ENCODE assay signal across 8 cellular contexts in genomic region chr15:40927497-40928346, GRCh38. TPM values are rescaled to one million over a fixed set of nuclear protein-coding genes. Genes with fewer than 3 reads are reported as not detected.
DNase-seq lines count a peak whose midpoint lies in the region; ATAC-seq and TF ChIP-seq lines count a peak whose summit lies in the region.

No MANE protein-coding gene starts in this region.

- no peak overlapping the region for H3K4me3 ChIP-seq in CD8-positive, alpha-beta memory T cell (ENCODE audit: low read length)
- H3K4me3 ChIP-seq in Loucy (ENCODE audit: low read length, poor library complexity, severe bottlenecking), result peak overlapping the region; percentile 74

- no peak overlapping the region for H3K27ac ChIP-seq in CD8-positive, alpha-beta memory T cell (ENCODE audit: low read depth, low read length)

- peaks cover 51 to 65% of the 10 kb centered on the region in 2 donors for H3K27me3 Mint-ChIP-seq in CD8-positive, alpha-beta memory T cell
- H3K27me3 Mint-ChIP-seq in MCF 10A (ENCODE audit: insufficient read depth, unreplicated experiment), result peaks cover 51% of the 10 kb centered on the region
- peaks cover 22 to 73% (median 47%) of the 10 kb centered on the region in 5 donors for H3K27me3 Mint-ChIP-seq in naive thymus-derived CD8-positive, alpha-beta T cell

- peaks cover 37% of the 10 kb centered on the region for H3K4me1 ChIP-seq in CD8-positive, alpha-beta memory T cell (ENCODE audit: insufficient read depth, low read length)
- H3K4me1 ChIP-seq in Loucy (ENCODE audit: insufficient read depth, low read length, poor library complexity, severe bottlenecking), result peaks cover 36% of the 10 kb centered on the region

- no peak overlapping the region for H3K9ac ChIP-seq in Loucy (ENCODE audit: low read depth, low read length, poor library complexity, severe bottlenecking)

- no TSS peak for BruUV-seq in MCF 10A (replicated peaks; lab: Mats Ljungman, UMichigan)

- peaks cover 36 to 68% (median 41%) of the 10 kb centered on the region in 3 donors for H3K4me1 Mint-ChIP-seq in CD8-positive, alpha-beta memory T cell
- H3K4me1 Mint-ChIP-seq in MCF 10A (ENCODE audit: insufficient read depth, unreplicated experiment), result peaks cover 13% of the 10 kb centered on the region
- peaks cover 23 to 66% (median 55%) of the 10 kb centered on the region in 4 donors for H3K4me1 Mint-ChIP-seq in naive thymus-derived CD8-positive, alpha-beta T cell

- peak overlapping the region; percentile 92 for H3K4me2 ChIP-seq in Loucy (ENCODE audit: low read depth, low read length, poor library complexity, severe bottlenecking)

- H3K9me2 ChIP-seq in Loucy (replicated peaks; ENCODE audit: low read depth, low read length), result no peaks in the 10 kb centered on the region

- no peaks in the 10 kb centered on the region for H3K79me2 ChIP-seq in Loucy (ENCODE audit: insufficient read depth, low read length)

- H3K36me3 ChIP-seq in CD8-positive, alpha-beta memory T cell (ENCODE audit: insufficient read depth, low read length), result no peaks in the 10 kb centered on the region
- no peaks in the 10 kb centered on the region for H3K36me3 ChIP-seq in Loucy (ENCODE audit: insufficient read depth, low read length)

- peak overlapping the region in 1 of 8 donors; percentile 12 for H3K27ac Mint-ChIP-seq in CD8-positive, alpha-beta memory T cell
- H3K27ac Mint-ChIP-seq in MCF 10A (ENCODE audit: low read depth, unreplicated experiment), result no peak overlapping the region
- H3K27ac Mint-ChIP-seq in naive thymus-derived CD8-positive, alpha-beta T cell, result no peak overlapping the region

- TF ChIP-seq CTCF in Loucy (conservative IDR thresholded peaks at IDR 0.05; ENCODE audit: low read length), result no peak
- no peak for TF ChIP-seq CTCF in MCF 10A (IDR thresholded peaks at IDR 0.05; ENCODE audit: unreplicated experiment)

- intact Hi-C loops in MCF 10A (cut with micrococcal nuclease), result no loop called here

- POLR2A ChIA-PET in CD8-positive, alpha-beta memory T cell (lab: Charles Lee), result interaction anchor here (0.6 to 2.4 kb wide), 3 partner anchors 14 to 737 kb away, joined by 3 to 8 read pairs (median 3); no protein-coding TSS in a partner anchor
- POLR2A ChIA-PET in MCF 10A (lab: Yijun Ruan, JAX), result interaction anchor here (1.1 to 1.7 kb wide), 6 partner anchors 17 to 355 kb away, joined by 3 to 5 read pairs (median 3); no protein-coding TSS in a partner anchor
- POLR2A ChIA-PET in naive thymus-derived CD8-positive, alpha-beta T cell (lab: Charles Lee), result interaction anchor here (0.6 to 6.9 kb wide), 7 partner anchors 9 to 260 kb away, joined by 3 to 50 read pairs (median 4); no protein-coding TSS in a partner anchor

- no peaks in the 10 kb centered on the region for H3K9me3 Mint-ChIP-seq in CD8-positive, alpha-beta memory T cell
- H3K9me3 Mint-ChIP-seq in MCF 10A (ENCODE audit: unreplicated experiment), result no peaks in the 10 kb centered on the region
- no peaks in the 10 kb centered on the region for H3K9me3 Mint-ChIP-seq in naive thymus-derived CD8-positive, alpha-beta T cell

- no peaks in the 10 kb centered on the region for H4K20me1 ChIP-seq in Loucy (ENCODE audit: insufficient read depth, low read length, poor library complexity, severe bottlenecking)

- no peak for ATAC-seq in naive thymus-derived CD8-positive, alpha-beta T cell
- ATAC-seq in HG02642 (IDR thresholded peaks at IDR 0.05; ENCODE audit: poor library complexity, unreplicated experiment) (no peak), GM19452 (IDR thresholded peaks at IDR 0.05; ENCODE audit: unreplicated experiment) (no peak)

- no peak for DNase-seq in CD8-positive, alpha-beta memory T cell
- no peak for DNase-seq in MCF 10A (ENCODE audit: unreplicated experiment)
- no peak for DNase-seq in naive thymus-derived CD8-positive, alpha-beta T cell
- no peak for DNase-seq in SKM-1 (lab: John Stamatoyannopoulos, UW; ENCODE audit: unreplicated experiment)
- no peak for DNase-seq in activated CD4-positive, CD25-positive, alpha-beta regulatory T cell treated with anti-CD3 and anti-CD28 coated beads, Interleukin-2, amount 50 U/mL, for 72 hours

- H3K9me3 ChIP-seq in CD8-positive, alpha-beta memory T cell (ENCODE audit: low read length), result no peaks in the 10 kb centered on the region
- H3K9me3 ChIP-seq in Loucy (ENCODE audit: insufficient read depth, low read depth, low read length), result no peaks in the 10 kb centered on the region

- H2AFZ ChIP-seq in Loucy (ENCODE audit: low read length), result peak overlapping the region; percentile 79; the same call in 1 of the 2 replicates

- peak overlapping the region; percentile 40 to 85 (median 69) for H3K4me3 Mint-ChIP-seq in CD8-positive, alpha-beta memory T cell
- H3K4me3 Mint-ChIP-seq in MCF 10A (ENCODE audit: unreplicated experiment), result peak overlapping the region; percentile 72
- H3K4me3 Mint-ChIP-seq in naive thymus-derived CD8-positive, alpha-beta T cell, result peak overlapping the region; percentile 24 to 89 (median 83)

- no peaks in the 10 kb centered on the region for H3F3A ChIP-seq in Loucy (ENCODE audit: low read depth)

- peaks cover 48% of the 10 kb centered on the region for H3K27me3 ChIP-seq in CD8-positive, alpha-beta memory T cell (ENCODE audit: insufficient read depth, low read length, poor library complexity, severe bottlenecking)
- H3K27me3 ChIP-seq in Loucy (ENCODE audit: insufficient read depth, low read length, poor library complexity, severe bottlenecking), result peaks cover 16% of the 10 kb centered on the region

- CTCF ChIA-PET in CD8-positive, alpha-beta memory T cell (lab: Charles Lee), result interaction anchor here (1.0 to 2.4 kb wide), 6 partner anchors 13 to 24 kb away, joined by 3 to 15 read pairs (median 7); no protein-coding TSS in a partner anchor
- CTCF ChIA-PET in MCF 10A (lab: Yijun Ruan, JAX), result interaction anchor here (0.7 to 6.1 kb wide), 6 partner anchors 8 to 502 kb away, joined by 3 to 48 read pairs (median 4); no protein-coding TSS in a partner anchor

- H3K36me3 Mint-ChIP-seq in CD8-positive, alpha-beta memory T cell, result no peaks in the 10 kb centered on the region
- H3K36me3 Mint-ChIP-seq in MCF 10A (ENCODE audit: insufficient read depth, unreplicated experiment), result no peaks in the 10 kb centered on the region
- H3K36me3 Mint-ChIP-seq in naive thymus-derived CD8-positive, alpha-beta T cell, result no peaks in the 10 kb centered on the region

RNA-seq across cellular contexts. Expression of gene DLL4, which starts 1.4 kb away (rescaled TPM):
- not detected for total RNA-seq in CD8-positive, alpha-beta memory T cell
- polyA plus RNA-seq in CD8-positive, alpha-beta memory T cell, result not detected
- total RNA-seq in MCF 10A (2022), result 0.10 TPM in 1 of 2 replicates, not detected in the other
- total RNA-seq in naive thymus-derived CD8-positive, alpha-beta T cell, result under 1 TPM in 1 of 2 experiments, not detected in 1; 0.16 TPM
- polyA plus RNA-seq in naive thymus-derived CD8-positive, alpha-beta T cell, result not detected

RNA-seq across cellular contexts. Expression of gene CHAC1, which starts 25.5 kb away (rescaled TPM):
- 10 to 100 TPM; 15.1 to 16.7 TPM for total RNA-seq in CD8-positive, alpha-beta memory T cell
- polyA plus RNA-seq in CD8-positive, alpha-beta memory T cell, result not detected
- 35.5 and 49.4 TPM in 2 replicates for total RNA-seq in MCF 10A (2022)
- 1 to 10 TPM; 8.9 to 9.2 TPM for total RNA-seq in naive thymus-derived CD8-positive, alpha-beta T cell
- polyA plus RNA-seq in naive thymus-derived CD8-positive, alpha-beta T cell, result not detected

RNA-seq across cellular contexts. Expression of gene VPS18, which starts 33.5 kb away (rescaled TPM):
- total RNA-seq in CD8-positive, alpha-beta memory T cell, result 10 to 100 TPM; 17.2 to 17.8 TPM
- 23.0 TPM for polyA plus RNA-seq in CD8-positive, alpha-beta memory T cell
- 13.2 and 18.5 TPM in 2 replicates for total RNA-seq in MCF 10A (2022)
- 10 to 100 TPM; 20.4 to 20.7 TPM for total RNA-seq in naive thymus-derived CD8-positive, alpha-beta T cell
- 10 to 100 TPM; 11.1 to 19.2 (median 15.0) TPM for polyA plus RNA-seq in naive thymus-derived CD8-positive, alpha-beta T cell

RNA-seq across cellular contexts. Expression of gene RHOV, which starts 53.7 kb away (rescaled TPM):
- total RNA-seq in CD8-positive, alpha-beta memory T cell, result under 1 TPM; 0.24 to 0.40 TPM
- not detected for polyA plus RNA-seq in CD8-positive, alpha-beta memory T cell
- 1.2 and 1.7 TPM in 2 replicates for total RNA-seq in MCF 10A (2022)
- not detected for total RNA-seq in naive thymus-derived CD8-positive, alpha-beta T cell
- not detected for polyA plus RNA-seq in naive thymus-derived CD8-positive, alpha-beta T cell
